1 cellular context compared by ENCODE assay signal in genomic region chr2:205708231-205708631, GRCh38.
TF ChIP-seq lines count a peak whose summit lies in the region.

No MANE protein-coding gene starts in this region.

TF ChIP-seq in GM23338, 12 proteins besides CTCF, POLR2A, EP300 and RAD21 (continued from another document):
- no peak for TF ChIP-seq ZNF462 (CRISPR knock-in tag; IDR thresholded peaks at IDR 0.05)
- no peak for TF ChIP-seq STAT1 (IDR thresholded peaks at IDR 0.05; ENCODE audit: unreplicated experiment)
- TF ChIP-seq CREB1 (CRISPR knock-in tag; IDR thresholded peaks at IDR 0.05; ENCODE audit: low read depth) = no peak
- TF ChIP-seq ZNF114 (CRISPR knock-in tag; IDR thresholded peaks at IDR 0.05) = no peak
- TF ChIP-seq EZH2phosphoT487 (IDR thresholded peaks at IDR 0.05; ENCODE audit: unreplicated experiment) = no peak
- no peak for TF ChIP-seq ETS1 (IDR thresholded peaks at IDR 0.05)
